Comparison of ENCODE assay signal across 20 cellular contexts in genomic region chr6:119727504-119728219, GRCh38.
DNase-seq lines count a peak whose midpoint lies in the region; ATAC-seq, FAIRE-seq and TF ChIP-seq lines count a peak whose summit lies in the region.
"Had no signal": no experiment of that assay in that cellular context is flagged by ENCODE, and none has a peak within 500 bp of the region (broad histone marks: within the 10 kb centered on the region; RNA-seq: fewer than 3 reads in every experiment).

No MANE protein-coding gene starts in this region.

- RAD21 ChIA-PET in GM12878 (lab: Charles Lee; ENCODE audit: unreplicated experiment) = interaction anchor here (0.7 kb wide), 1 partner anchor 12 kb away, joined by 4 read pairs; no protein-coding TSS in a partner anchor

- no peak overlapping the region for H3K27ac Mint-ChIP-seq in natural killer cell treated with Interleukin-12 subunit alpha and Interleukin-12 subunit beta and Interleukin-15 and Interleukin-18, amount 100 ng/mL, for 72 hours

- H3K36me3 ChIP-seq in HEK293 (ENCODE audit: control insufficient read depth in 2 of 2, insufficient read depth in 1 of 2, low read length in 2 of 2) (no peaks in the 10 kb centered on the region), GM12878 (ENCODE audit: control insufficient read depth in 2 of 2, insufficient read depth in 2 of 2, low read length in 1 of 2) (no peaks in the 10 kb centered on the region), stomach (no peaks in the 10 kb centered on the region)
- H3K36me3 ChIP-seq: BLaER1, spleen, transverse colon had no signal

- no peak for TF ChIP-seq RAD21 in GM12878 (IDR thresholded peaks at IDR 0.05; ENCODE audit: insufficient read depth, low read depth, low read length)

- SMC1A ChIA-PET in GM12878 (lab: Charles Lee; ENCODE audit: uncharacterized antibody, unreplicated experiment) = interaction anchor here (0.6 to 1.6 kb wide), 6 partner anchors 8 to 377 kb away, joined by 3 to 8 read pairs (median 4); no protein-coding TSS in a partner anchor

- no peaks in the 10 kb centered on the region for H4K20me1 ChIP-seq in GM12878 (ENCODE audit: control insufficient read depth, insufficient read depth)
- H4K20me1 ChIP-seq: BLaER1 had no signal

- H3K4me3 Mint-ChIP-seq in natural killer cell treated with Interleukin-12 subunit alpha and Interleukin-12 subunit beta and Interleukin-15 and Interleukin-18, amount 100 ng/mL, for 72 hours = no peak overlapping the region

- H3K4me1 ChIP-seq in HEK293 (ENCODE audit: control insufficient read depth, insufficient read depth, low read length) (no peaks in the 10 kb centered on the region), GM12878 (ENCODE audit: control insufficient read depth, insufficient read depth, low read length) (no peaks in the 10 kb centered on the region), stomach (peaks cover 0 to 7% (median 0%) of the 10 kb centered on the region in 4 donors)
- H3K4me1 ChIP-seq: BLaER1, parathyroid adenoma, spleen, transverse colon had no signal

- no peak overlapping the region for H3K9ac ChIP-seq in GM12878 (ENCODE audit: control insufficient read depth, insufficient read depth, low read length)
- H3K9ac ChIP-seq: BLaER1, parathyroid adenoma had no signal

- no TSS peak for BruUV-seq in GM12878 (replicated peaks; lab: Mats Ljungman, UMichigan)

- TF ChIP-seq EP300 in GM12878 (IDR thresholded peaks at IDR 0.05; ENCODE audit: borderline replicate concordance in 1 of 2, control insufficient read depth in 1 of 2, low read depth in 2 of 2, low read length in 2 of 2) (no peak), stomach (IDR thresholded peaks at IDR 0.05) (no peak)

- DNase-seq in GM12878 (ENCODE audit: low read depth, low spot score) (no peak), left colon (no peak), stomach (peak; percentile 25), NCI-H1436 treated with DMSO at 0.1 percent for 48 hours (lab: John Stamatoyannopoulos, UW) (no peak), AG08396 (ENCODE audit: low spot score) (no peak)
- DNase-seq in natural killer cell treated with Interleukin-12 subunit alpha and Interleukin-12 subunit beta and Interleukin-15 and Interleukin-18, amount 100 ng/mL, for 72 hours (ENCODE audit: low spot score) = no peak
- DNase-seq: activated effector memory CD4-positive, alpha-beta T cell treated with anti-CD3 and anti-CD28 coated beads, Interleukin-2, amount 50 U/mL, for 16 hours; hippocampal formation; left cardiac atrium; NCI-H2029 treated with DMSO at 0.1 percent for 48 hours; NCI-H524 treated with DMSO at 0.1 percent for 48 hours; OCI-M1; spleen; T1000; transverse colon had no signal

- 43% methylated on average over 3 of the region's 3 CpGs for WGBS in GM12878 (ENCODE audit: insufficient coverage, insufficient replicate concordance, low lambda C conversion rate, missing lambda C conversion rate)
- WGBS in stomach, 5 donors = 48 to 59% (median 57%) methylated on average over 3 of the region's 3 CpGs

- H3K27ac ChIP-seq in HEK293 (ENCODE audit: extremely low read depth, low read depth, low read length) (no peak overlapping the region), GM12878 (ENCODE audit: control insufficient read depth, insufficient read depth) (no peak overlapping the region), stomach (no peak overlapping the region)
- H3K27ac ChIP-seq: BLaER1, parathyroid adenoma, spleen, transverse colon had no signal

- peaks cover 5% of the 10 kb centered on the region for H3K9me3 Mint-ChIP-seq in natural killer cell treated with Interleukin-12 subunit alpha and Interleukin-12 subunit beta and Interleukin-15 and Interleukin-18, amount 100 ng/mL, for 72 hours

- H3K9me3 ChIP-seq in HEK293 (ENCODE audit: control insufficient read depth, insufficient read depth, low read depth, low read length) (no peaks in the 10 kb centered on the region), GM12878 (replicated peaks; ENCODE audit: control insufficient read depth, insufficient read depth, low read length) (no peaks in the 10 kb centered on the region), stomach (no peaks in the 10 kb centered on the region)
- H3K9me3 ChIP-seq: BLaER1, spleen, transverse colon had no signal

- H3K36me3 Mint-ChIP-seq in natural killer cell treated with Interleukin-12 subunit alpha and Interleukin-12 subunit beta and Interleukin-15 and Interleukin-18, amount 100 ng/mL, for 72 hours = no peaks in the 10 kb centered on the region

- H3K27me3 ChIP-seq in GM12878 (replicated peaks in 1 of 2; ENCODE audit: control insufficient read depth in 2 of 2, insufficient read depth in 2 of 2, low read length in 1 of 2) (no peaks in the 10 kb centered on the region), stomach (no peaks in the 10 kb centered on the region)
- H3K27me3 ChIP-seq: BLaER1, spleen, transverse colon had no signal

- ATAC-seq in GM12878 = peak; percentile 41; the same call in 1 of the 3 replicates
- peak; percentile 38 for ATAC-seq in left colon
- no peak for ATAC-seq in natural killer cell treated with Interleukin-12 subunit alpha and Interleukin-12 subunit beta and Interleukin-15 and Interleukin-18, amount 100 ng/mL, for 72 hours
- no peak for ATAC-seq in HG02884 (IDR thresholded peaks at IDR 0.05; ENCODE audit: unreplicated experiment)
- ATAC-seq: left cardiac atrium had no signal

- no peak overlapping the region for H2AFZ ChIP-seq in GM12878 (ENCODE audit: control insufficient read depth, low read depth, low read length)
- H2AFZ ChIP-seq: parathyroid adenoma had no signal

- H3K4me1 Mint-ChIP-seq in natural killer cell treated with Interleukin-12 subunit alpha and Interleukin-12 subunit beta and Interleukin-15 and Interleukin-18, amount 100 ng/mL, for 72 hours (ENCODE audit: low read depth in 2 of 2) = no peaks in the 10 kb centered on the region

- H3K4me3 ChIP-seq in HEK293 (ENCODE audit: low read depth, low read length) (no peak overlapping the region), GM12878 (no peak overlapping the region), stomach (no peak overlapping the region)
- H3K4me3 ChIP-seq: BLaER1, spleen, transverse colon had no signal

- H3K79me2 ChIP-seq in GM12878 (ENCODE audit: control insufficient read depth, insufficient read depth, low read length) = no peaks in the 10 kb centered on the region
- H3K79me2 ChIP-seq: parathyroid adenoma had no signal

- POLR2A ChIA-PET in HEK293 (lab: Yijun Ruan, JAX) = no interaction called here
- POLR2A ChIA-PET in GM12878 (lab: Charles Lee) = no interaction called here

- TF ChIP-seq POLR2A in GM12878 (IDR thresholded peaks at IDR 0.05; ENCODE audit: low read depth, low read length) (no peak), stomach (IDR thresholded peaks at IDR 0.05) (no peak)

- FAIRE-seq in GM12878 (lab: Jason Lieb, UNC) = no peak
- FAIRE-seq: endometrium had no signal

- intact Hi-C loops in GM12878 (cut with micrococcal nuclease; ENCODE audit: unreplicated experiment) (no loop called here), left colon (cut with DNase I, micrococcal nuclease) (no loop called here), stomach (cut with DNase I; ENCODE audit: low total_unique reads) (no loop called here)

- TF ChIP-seq CTCF in HEK293 (tag by site-specific recombination; IDR thresholded peaks at IDR 0.05) = no peak
- TF ChIP-seq CTCF in GM12878 (IDR thresholded peaks at IDR 0.05 in 2 of 3, conservative IDR thresholded peaks at IDR 0.05 in 1 of 3; ENCODE audit: control insufficient read depth in 2 of 3, extremely low read depth in 1 of 3, insufficient read depth in 1 of 3, low read depth in 3 of 3, low read length in 3 of 3) = no peak
- TF ChIP-seq CTCF in stomach (IDR thresholded peaks at IDR 0.05) = no peak

- H3K27me3 Mint-ChIP-seq in natural killer cell treated with Interleukin-12 subunit alpha and Interleukin-12 subunit beta and Interleukin-15 and Interleukin-18, amount 100 ng/mL, for 72 hours = peaks cover 7 to 29% of the 10 kb centered on the region in 2 donors

- H3K4me2 ChIP-seq in GM12878 (ENCODE audit: control insufficient read depth, insufficient read depth) = no peak overlapping the region
- H3K4me2 ChIP-seq: BLaER1 had no signal

- CTCF ChIA-PET in HEK293 (lab: Yijun Ruan, JAX) = interaction anchor here (0.6 to 1.4 kb wide), 3 partner anchors 12 to 1050 kb away, joined by 3 to 6 read pairs (median 3); no protein-coding TSS in a partner anchor
- CTCF ChIA-PET in GM12878 (lab: Yijun Ruan, JAX) = interaction anchor here (0.8 to 2.6 kb wide), 4 partner anchors 8 to 15 kb away, joined by 3 to 8 read pairs (median 5); no protein-coding TSS in a partner anchor

- in situ Hi-C loops in GM12878 (cut with MboI) = no loop called here

TF ChIP-seq in HEK293, 187 proteins besides CTCF, POLR2A, EP300 and RAD21 (continues in another document):
- TF ChIP-seq ZNF843 (tag by site-specific recombination; IDR thresholded peaks at IDR 0.05) (no peak), ZNF433 (tag by site-specific recombination; IDR thresholded peaks at IDR 0.05; ENCODE audit: low read depth) (no peak), ZNF324 (tag by site-specific recombination; IDR thresholded peaks at IDR 0.05) (no peak)

TF ChIP-seq in GM12878, 131 proteins besides CTCF, POLR2A, EP300 and RAD21 (continues in another document):
- TF ChIP-seq CBX3 (IDR thresholded peaks at IDR 0.05; ENCODE audit: borderline replicate concordance, low read depth) = no peak
- no peak for TF ChIP-seq SMC3 (IDR thresholded peaks at IDR 0.05; ENCODE audit: borderline replicate concordance, low read length)
- TF ChIP-seq KLF5 (IDR thresholded peaks at IDR 0.05; ENCODE audit: partially characterized antibody) = no peak
- TF ChIP-seq SP1 (IDR thresholded peaks at IDR 0.05; ENCODE audit: low read depth, low read length) = no peak
- no peak for TF ChIP-seq NRF1 (conservative IDR thresholded peaks at IDR 0.05; ENCODE audit: low read depth, low read length)
- no peak for TF ChIP-seq RELB (IDR thresholded peaks at IDR 0.05; ENCODE audit: low read depth)
- TF ChIP-seq CEBPB (IDR thresholded peaks at IDR 0.05; ENCODE audit: borderline replicate concordance in 1 of 2, low read depth in 2 of 2, low read length in 2 of 2) = no peak
- no peak for TF ChIP-seq SIX5 (IDR thresholded peaks at IDR 0.05; ENCODE audit: low read depth, low read length, severe bottlenecking)

Comparison
In these comparisons a context has a peak if more than half of its experiments do, and no peak if none do; other contexts are left out.
1. ATAC-seq: peak in GM12878 (single experiment) and left colon (single experiment); none in natural killer cell treated with Interleukin-12 subunit alpha and Interleukin-12 subunit beta and Interleukin-15 and Interleukin-18, amount 100 ng/mL, for 72 hours (0 of 2) and HG02884 (single experiment).